Comparison of ENCODE assay signal across 29 cellular contexts in the genomic region with DNA sequence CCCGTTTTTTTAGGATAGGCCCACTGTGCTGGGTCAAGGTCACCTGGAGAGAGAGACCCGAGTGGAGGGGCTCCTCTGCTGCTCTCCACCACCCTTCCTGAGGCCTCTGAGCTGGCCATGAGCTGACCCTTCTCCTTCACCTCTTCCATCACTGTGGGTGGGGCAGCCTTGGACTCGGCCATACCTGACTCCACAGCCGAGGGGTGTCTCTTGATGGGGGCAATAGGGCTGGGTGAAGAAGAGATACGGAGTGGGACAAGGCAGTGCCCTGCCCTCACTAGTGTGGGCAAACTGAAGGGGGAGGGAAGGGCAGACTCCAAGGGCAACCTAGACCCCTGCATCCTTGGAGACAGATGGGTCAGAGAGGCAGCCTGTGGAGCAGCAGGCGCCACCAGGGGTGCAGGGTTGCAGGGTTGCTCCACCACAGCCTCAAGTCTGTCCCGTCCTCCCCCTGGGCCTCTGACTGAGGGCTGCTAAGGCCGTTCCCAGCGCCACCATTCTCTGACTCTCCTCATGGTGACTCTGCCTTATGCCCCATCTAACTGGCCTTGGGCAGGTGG.
"Had no signal": no experiment of that assay in that cellular context is flagged by ENCODE, and none has a peak within 500 bp of the region (broad histone marks: within the 10 kb centered on the region; RNA-seq: fewer than 3 reads in every experiment).

No MANE protein-coding gene starts in this region.

- DNase-seq: activated CD4-positive, alpha-beta memory T cell treated with anti-CD3 and anti-CD28 coated beads for 36 hours; activated CD4-positive, alpha-beta T cell treated with anti-CD3 and anti-CD28 coated beads for 36 hours; activated CD4-positive, alpha-beta T cell treated with anti-CD3 and anti-CD28 coated beads, Interleukin-2, amount 10 ng/mL, durations not matched to agents 24 days and 14 days; activated CD4-positive, CD25-positive, alpha-beta regulatory T cell; activated CD8-positive, alpha-beta memory T cell treated with anti-CD3 and anti-CD28 coated beads, Interleukin-2, amount 10 ng/mL, durations not matched to agents 7 days and 5 days; activated CD8-positive, alpha-beta memory T cell treated with anti-CD3 and anti-CD28 coated beads, Interleukin-2, amount 50 U/mL, for 4 hours; activated CD8-positive, alpha-beta T cell treated with anti-CD3 and anti-CD28 coated beads, Interleukin-2, amount 10 ng/mL, durations not matched to agents 7 days and 5 days; activated gamma-delta T cell treated with Interleukin-2 at 50 U/mL for 16 hours; activated naive CD4-positive, alpha-beta T cell treated with anti-CD3 and anti-CD28 coated beads, Interleukin-2, amount 50 U/mL, for 16 hours; activated naive CD4-positive, alpha-beta T cell treated with Interleukin-2 at 50 U/mL for 16 hours; activated T-cell treated with anti-CD3 and anti-CD28 coated beads, Interleukin-2, amount 50 U/mL, for 1 hour; activated T-cell treated with anti-CD3 and anti-CD28 coated beads, Interleukin-2, amount 50 U/mL, for 48 hours; amniotic stem cell; anterior cingulate cortex; brain microvascular endothelial cell; caudate nucleus; cortex of kidney; dermis blood vessel endothelial cell; effector CD4-positive, alpha-beta T cell; effector memory CD8-positive, alpha-beta T cell; erythroblast; foreskin keratinocyte; gastrocnemius medialis; glutamatergic neuron; T-helper 2 cell had no signal

- H3K4me3 Mint-ChIP-seq: activated CD4-positive, alpha-beta memory T cell treated with anti-CD3 and anti-CD28 coated beads for 36 hours; activated CD4-positive, alpha-beta T cell treated with anti-CD3 and anti-CD28 coated beads for 36 hours; activated CD4-positive, alpha-beta T cell treated with anti-CD3 and anti-CD28 coated beads, Interleukin-2, amount 10 ng/mL, durations not matched to agents 24 days and 14 days; activated CD8-positive, alpha-beta memory T cell treated with anti-CD3 and anti-CD28 coated beads, Interleukin-2, amount 10 ng/mL, durations not matched to agents 7 days and 5 days; activated CD8-positive, alpha-beta T cell treated with anti-CD3 and anti-CD28 coated beads, Interleukin-2, amount 10 ng/mL, durations not matched to agents 7 days and 5 days; activated naive CD8-positive, alpha-beta T cell; activated T-helper 1 cell treated with anti-CD3 and anti-CD28 coated beads, Interleukin-12 subunit alpha, Interleukin-12 subunit beta, Interleukin-2, Interleukin-4 antibody, amounts not matched to agents 30 ng/mL and 10 ng/mL and 1 ng/mL, durations not matched to agents 14 hours and 24 hours and 36 hours; effector memory CD8-positive, alpha-beta T cell had no signal

- ATAC-seq: activated CD4-positive, alpha-beta T cell treated with anti-CD3 and anti-CD28 coated beads for 36 hours; activated CD8-positive, alpha-beta memory T cell treated with anti-CD3 and anti-CD28 coated beads, Interleukin-2, amount 10 ng/mL, durations not matched to agents 7 days and 5 days; activated CD8-positive, alpha-beta T cell treated with anti-CD3 and anti-CD28 coated beads, Interleukin-2, amount 10 ng/mL, durations not matched to agents 7 days and 5 days; effector memory CD8-positive, alpha-beta T cell; foreskin keratinocyte; gastrocnemius medialis had no signal

- H3K4me1 ChIP-seq: esophagus muscularis mucosa, gastrocnemius medialis had no signal

- H3K4me3 ChIP-seq: esophagus muscularis mucosa, gastrocnemius medialis had no signal

- H3K4me1 Mint-ChIP-seq: activated CD4-positive, alpha-beta T cell treated with anti-CD3 and anti-CD28 coated beads, Interleukin-2, amount 10 ng/mL, durations not matched to agents 24 days and 14 days; activated CD8-positive, alpha-beta memory T cell treated with anti-CD3 and anti-CD28 coated beads, Interleukin-2, amount 10 ng/mL, durations not matched to agents 7 days and 5 days had no signal

- H3K9me3 Mint-ChIP-seq: activated CD4-positive, alpha-beta memory T cell treated with anti-CD3 and anti-CD28 coated beads for 36 hours; activated CD4-positive, alpha-beta T cell treated with anti-CD3 and anti-CD28 coated beads, Interleukin-2, amount 10 ng/mL, durations not matched to agents 24 days and 14 days; activated T-helper 1 cell treated with anti-CD3 and anti-CD28 coated beads, Interleukin-12 subunit alpha, Interleukin-12 subunit beta, Interleukin-2, Interleukin-4 antibody, amounts not matched to agents 30 ng/mL and 10 ng/mL and 1 ng/mL, durations not matched to agents 14 hours and 24 hours and 36 hours; activated T-helper 2 cell treated with anti-CD3 and anti-CD28 coated beads, Interferon-gamma antibody, Interleukin-2, Interleukin-4, amounts not matched to agents 10 μg/mL and 5 μg/mL and 100 μg/mL, durations not matched to agents 14 hours and 24 hours and 36 hours; effector memory CD8-positive, alpha-beta T cell had no signal

- H3K36me3 Mint-ChIP-seq: activated CD4-positive, alpha-beta memory T cell treated with anti-CD3 and anti-CD28 coated beads for 36 hours; activated CD8-positive, alpha-beta memory T cell treated with anti-CD3 and anti-CD28 coated beads, Interleukin-2, amount 10 ng/mL, durations not matched to agents 7 days and 5 days; activated naive CD8-positive, alpha-beta T cell had no signal

- H3K36me3 ChIP-seq: brain microvascular endothelial cell, esophagus muscularis mucosa, gastrocnemius medialis had no signal

- H3K9me3 ChIP-seq: esophagus muscularis mucosa, gastrocnemius medialis had no signal

- H3K27ac ChIP-seq: brain microvascular endothelial cell, esophagus muscularis mucosa, foreskin keratinocyte, gastrocnemius medialis had no signal

- H3K27ac Mint-ChIP-seq: activated CD4-positive, alpha-beta memory T cell treated with anti-CD3 and anti-CD28 coated beads for 36 hours; activated CD4-positive, alpha-beta T cell treated with anti-CD3 and anti-CD28 coated beads for 36 hours; activated CD4-positive, alpha-beta T cell treated with anti-CD3 and anti-CD28 coated beads, Interleukin-2, amount 10 ng/mL, durations not matched to agents 24 days and 14 days; activated CD8-positive, alpha-beta memory T cell treated with anti-CD3 and anti-CD28 coated beads, Interleukin-2, amount 10 ng/mL, durations not matched to agents 7 days and 5 days; activated CD8-positive, alpha-beta T cell treated with anti-CD3 and anti-CD28 coated beads, Interleukin-2, amount 10 ng/mL, durations not matched to agents 7 days and 5 days; activated naive CD8-positive, alpha-beta T cell; activated T-helper 1 cell treated with anti-CD3 and anti-CD28 coated beads, Interleukin-12 subunit alpha, Interleukin-12 subunit beta, Interleukin-2, Interleukin-4 antibody, amounts not matched to agents 30 ng/mL and 10 ng/mL and 1 ng/mL, durations not matched to agents 14 hours and 24 hours and 36 hours; activated T-helper 2 cell treated with anti-CD3 and anti-CD28 coated beads, Interferon-gamma antibody, Interleukin-2, Interleukin-4, amounts not matched to agents 10 μg/mL and 5 μg/mL and 100 μg/mL, durations not matched to agents 14 hours and 24 hours and 36 hours; effector memory CD8-positive, alpha-beta T cell had no signal
